8 cellular contexts compared by ENCODE assay signal in genomic region chr14:99971087-99971928, GRCh38.
A peak's percentile ranks its signal among the peaks of the same experiment; 100 is the strongest.
DNase-seq lines count a peak whose midpoint lies in the region; ATAC-seq and TF ChIP-seq lines count a peak whose summit lies in the region.

No MANE protein-coding gene starts in this region.

- H3K36me3 ChIP-seq in WERI-Rb-1 (peaks cover 5% of the 10 kb centered on the region), iPS-20b (ENCODE audit: insufficient read depth, low read depth, low read length) (no peaks in the 10 kb centered on the region)

- in situ Hi-C loops in T47D (cut with HindIII; ENCODE audit: low pct_unique_long_range_greater_than_20kb, low sequenced_read_pairs): no loop called here

- H3K27ac ChIP-seq in WERI-Rb-1: peak overlapping the region; percentile 97
- H3K27ac ChIP-seq in iPS-20b (ENCODE audit: low read length): no peak overlapping the region
- H3K27ac ChIP-seq in skin epidermis: peak overlapping the region in 20 of 21 experiments; percentile 36 to 94 (median 80)

- ATAC-seq in HG02759 (IDR thresholded peaks at IDR 0.05; ENCODE audit: unreplicated experiment): peak; percentile 70

- H3K9me3 ChIP-seq in WERI-Rb-1 (ENCODE audit: severe bottlenecking) (peaks cover 5% of the 10 kb centered on the region), iPS-20b (ENCODE audit: insufficient read depth, low read depth, low read length) (no peaks in the 10 kb centered on the region; the same call in 1 of the 2 replicates)

- DNase-seq in GDM1 (lab: John Stamatoyannopoulos, UW) (peak; percentile 75), NCI-H2081 treated with DMSO at 0.1 percent for 48 hours (lab: John Stamatoyannopoulos, UW) (peak; percentile 57), WERI-Rb-1 (peak; percentile 86), T47D (ENCODE audit: low read depth in 1 of 2, low spot score in 1 of 2) (peak; percentile 91 to 93), NK-92 (lab: John Stamatoyannopoulos, UW; ENCODE audit: unreplicated experiment) (no peak)

- H3K27me3 ChIP-seq in WERI-Rb-1 (ENCODE audit: insufficient read depth, low read depth, severe bottlenecking): no peaks in the 10 kb centered on the region
- H3K27me3 ChIP-seq in iPS-20b (ENCODE audit: insufficient read depth, low read length): peaks cover 44% of the 10 kb centered on the region

- peaks cover 4% of the 10 kb centered on the region for H3K4me1 ChIP-seq in iPS-20b (ENCODE audit: insufficient read depth, low read length)

- H3K4me3 ChIP-seq in WERI-Rb-1 (ENCODE audit: low read depth, low read length): peak overlapping the region; percentile 96
- peak overlapping the region; percentile 60; the same call in 1 of the 2 replicates for H3K4me3 ChIP-seq in iPS-20b (ENCODE audit: low read length)
- peak overlapping the region; percentile 42 to 92 (median 75) for H3K4me3 ChIP-seq in skin epidermis

- peak overlapping the region; percentile 67; the same call in 1 of the 2 replicates for H3K9ac ChIP-seq in iPS-20b (ENCODE audit: low read depth, low read length)

- no peak for TF ChIP-seq CTCF in WERI-Rb-1 (IDR thresholded peaks at IDR 0.05; ENCODE audit: low read depth, low read length)
